In the genomic region with DNA sequence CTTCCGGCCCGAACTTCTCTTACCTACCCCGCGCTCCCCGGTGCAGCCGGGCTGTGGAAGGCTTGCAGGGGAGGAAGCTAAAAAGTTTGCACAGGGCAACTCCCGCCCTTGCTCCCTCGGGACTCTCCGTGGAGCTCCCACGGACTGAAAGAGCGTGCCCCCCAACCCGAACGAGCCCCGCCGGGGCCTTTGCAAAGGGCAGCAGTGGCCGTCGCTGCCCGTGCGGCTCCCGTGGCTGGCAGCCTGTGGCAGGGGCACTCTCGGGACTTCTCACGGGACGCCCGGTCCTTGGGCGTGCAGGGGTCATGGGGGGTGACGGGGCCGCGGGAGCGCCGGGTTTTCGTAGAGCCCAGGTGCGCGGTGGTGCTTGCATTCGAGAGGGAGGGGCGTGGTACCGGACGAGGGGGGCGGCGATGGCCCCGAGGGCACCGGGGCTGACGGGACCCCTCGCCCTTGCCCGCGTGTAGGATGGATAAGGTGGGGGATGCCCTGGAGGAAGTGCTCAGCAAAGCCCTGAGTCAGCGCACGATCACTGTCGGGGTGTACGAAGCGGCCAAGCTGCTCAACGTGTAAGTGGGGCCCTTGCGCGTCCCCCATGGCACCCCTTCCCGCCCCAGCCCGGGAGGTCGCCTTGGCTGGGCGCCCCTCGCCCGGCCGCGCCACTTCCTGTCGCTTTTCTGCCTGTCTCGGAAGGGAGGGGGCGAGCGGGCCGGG, we compare ENCODE assay signal across 8 cellular contexts. TPM values are rescaled to one million over a fixed set of nuclear protein-coding genes. Genes with fewer than 3 reads are reported as not detected.
A peak's percentile ranks its signal among the peaks of the same experiment; 100 is the strongest.
DNase-seq lines count a peak whose midpoint lies in the region; ATAC-seq and TF ChIP-seq lines count a peak whose summit lies in the region.

No MANE protein-coding gene starts in this region.

- H3K9ac ChIP-seq in colonic mucosa (ENCODE audit: low read depth in 2 of 2, low read length in 2 of 2): peak overlapping the region; percentile 91 to 95

- intact Hi-C loops in colonic mucosa (cut with DNase I) (loop anchor here (5.0 to 10.0 kb wide), 3 partner anchors 72 to 151 kb away; no protein-coding TSS in a partner anchor), lower leg skin (cut with DNase I; ENCODE audit: low total_unique reads) (loop anchor here (10.0 kb wide), 1 partner anchor 69 kb away; no protein-coding TSS in a partner anchor)

- no peaks in the 10 kb centered on the region for H3K27me3 ChIP-seq in colonic mucosa

- WGBS in lower leg skin, 2 donors: 1 to 2% methylated on average over 19 to 45 of the region's 66 CpGs

- ATAC-seq in GM21515 (IDR thresholded peaks at IDR 0.05; ENCODE audit: unreplicated experiment): peak; percentile 16

- H3K27ac ChIP-seq in colonic mucosa: peak overlapping the region; percentile 92

- H3K36me3 ChIP-seq in colonic mucosa: no peaks in the 10 kb centered on the region

- no peaks in the 10 kb centered on the region for H3K9me3 ChIP-seq in colonic mucosa

- peaks cover 9% of the 10 kb centered on the region for H3K4me1 ChIP-seq in colonic mucosa

- TF ChIP-seq CTCF in colonic mucosa (IDR thresholded peaks at IDR 0.05) (no peak), lower leg skin (IDR thresholded peaks at IDR 0.05) (no peak)

- no peak for TF ChIP-seq POLR2A in lower leg skin (IDR thresholded peaks at IDR 0.05)

- peak; percentile 89 for DNase-seq in DMS53 (lab: John Stamatoyannopoulos, UW)
- peak; percentile 10 for DNase-seq in KG1 (lab: John Stamatoyannopoulos, UW)
- DNase-seq in activated CD4-positive, CD25-positive, alpha-beta regulatory T cell treated with anti-CD3 and anti-CD28 coated beads, Interleukin-2, amount 50 U/mL, for 72 hours: peak; percentile 67
- DNase-seq in colonic mucosa: peak; percentile 51
- DNase-seq in lower leg skin (ENCODE audit: low spot score in 2 of 2): peak; percentile 56 to 90
- DNase-seq in stimulated activated CD4-positive, alpha-beta T cell treated with anti-CD3 and anti-CD28 coated beads, TNF-alpha, amount 100 ng/mL, for 48 hours (ENCODE audit: low read depth in 3 of 3): peak; percentile 17 to 54 (median 39)
- no peak for DNase-seq in NCI-H2196 (lab: John Stamatoyannopoulos, UW; ENCODE audit: unreplicated experiment)

- H3K4me3 ChIP-seq in colonic mucosa (peak overlapping the region; percentile 72), lower leg skin (ENCODE audit: low read depth, poor library complexity, severe bottlenecking) (peak overlapping the region; percentile 71)

RNA-seq across cellular contexts. Expression of a gene that starts 0.7 kb away (rescaled TPM):
- 10 to 100 TPM; 29.0 to 29.4 TPM for total RNA-seq in colonic mucosa
- total RNA-seq in lower leg skin: 10 to 100 TPM; 25.2 to 44.4 (median 29.0) TPM
